1 cellular context compared by ENCODE assay signal in genomic region chr12:98645572-98646067, GRCh38.
TF ChIP-seq lines count a peak whose summit lies in the region.

No MANE protein-coding gene starts in this region.

TF ChIP-seq in H1, 55 proteins besides CTCF, POLR2A, EP300 and RAD21:
- TF ChIP-seq ATF2 (IDR thresholded peaks at IDR 0.05; ENCODE audit: low read length) (no peak), KDM4A (IDR thresholded peaks at IDR 0.05; ENCODE audit: low read depth, low read length, severe bottlenecking) (peak; percentile 73), SIRT6 (IDR thresholded peaks at IDR 0.05; ENCODE audit: low read length) (no peak), NANOG (IDR thresholded peaks at IDR 0.05; ENCODE audit: insufficient read depth, low read depth, low read length, poor library complexity, severe bottlenecking) (no peak), POLR2AphosphoS5 (IDR thresholded peaks at IDR 0.05; ENCODE audit: low read depth, low read length) (no peak), SIN3A (conservative IDR thresholded peaks at IDR 0.05 in 1 of 2, IDR thresholded peaks at IDR 0.05 in 1 of 2; ENCODE audit: low read depth in 1 of 2, low read length in 2 of 2) (0 out of 4 replicates have a peak, but pooled peaks of 1 of the 2 experiments have one; percentile 2), TCF12 (IDR thresholded peaks at IDR 0.05; ENCODE audit: low read depth, low read length) (no peak)
